Comparison of ENCODE assay signal across 32 cellular contexts in the genomic region with DNA sequence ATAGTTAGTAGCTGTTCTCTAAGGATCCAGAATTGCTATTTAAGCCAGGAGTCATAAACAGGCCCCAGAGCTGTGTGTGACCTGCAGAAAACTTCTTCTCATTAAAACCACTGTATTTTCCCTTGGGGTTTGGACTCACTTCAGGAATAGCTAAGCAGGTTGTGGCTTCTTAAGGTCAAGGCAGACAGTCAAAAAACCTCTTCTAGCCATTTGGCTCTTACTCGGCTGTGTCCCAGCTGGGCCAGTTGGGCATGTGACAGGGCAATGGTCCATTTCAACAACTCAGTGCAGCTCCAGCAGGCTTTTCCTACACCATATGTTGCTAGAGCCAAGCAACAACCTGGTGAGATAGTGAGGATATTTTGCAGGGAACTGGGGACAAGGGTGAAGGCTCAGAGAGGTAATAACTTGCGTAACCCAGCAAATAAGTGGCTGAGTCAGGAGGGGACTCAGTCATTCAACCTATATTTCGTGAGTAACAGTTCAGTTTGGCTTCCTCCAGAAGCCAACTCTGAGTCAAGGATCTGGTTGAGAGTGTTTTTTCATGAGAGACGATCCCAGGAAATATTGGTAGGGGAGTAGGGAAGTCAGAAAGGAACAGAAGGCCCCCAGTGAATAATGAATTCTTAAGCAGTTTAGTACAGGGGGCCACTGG.
DNase-seq lines count a peak whose midpoint lies in the region; ATAC-seq and TF ChIP-seq lines count a peak whose summit lies in the region.
"Had no signal": no experiment of that assay in that cellular context is flagged by ENCODE, and none has a peak within 500 bp of the region (broad histone marks: within the 10 kb centered on the region; RNA-seq: fewer than 3 reads in every experiment).

No MANE protein-coding gene starts in this region.

- no peaks in the 10 kb centered on the region for H3K27me3 Mint-ChIP-seq in GM23338 (ENCODE audit: insufficient read depth, low read depth, poor library complexity)
- H3K27me3 Mint-ChIP-seq: activated CD4-positive, alpha-beta T cell treated with anti-CD3 and anti-CD28 coated beads, Interleukin-2, amount 10 ng/mL, durations not matched to agents 24 days and 14 days; memory B cell; naive B cell had no signal

- H3K9me2 ChIP-seq in GM23338 (ENCODE audit: insufficient read depth): no peaks in the 10 kb centered on the region; the same call in 1 of the 2 replicates

- H3K9me3 ChIP-seq in gastrocnemius medialis: no peaks in the 10 kb centered on the region
- H3K9me3 ChIP-seq: body of pancreas, colonic mucosa had no signal

- DNase-seq in HT1080 (ENCODE audit: low read depth): peak; percentile 2
- DNase-seq in anterior cingulate cortex (lab: John Stamatoyannopoulos, UW): peak in 41 of 58 donors; percentile 1 to 58 (median 21)
- DNase-seq in epithelial cell of esophagus (ENCODE audit: low read depth): peak; percentile 10
- DNase-seq in putamen (ENCODE audit: low spot score): peak; percentile 39
- DNase-seq in left ventricle myocardium superior: no peak
- DNase-seq in GM23338 (ENCODE audit: low spot score): no peak
- DNase-seq in gastrocnemius medialis: no peak
- DNase-seq: activated CD4-positive, alpha-beta T cell treated with anti-CD3 and anti-CD28 coated beads, Interleukin-2, amount 10 ng/mL, durations not matched to agents 24 days and 14 days; activated naive CD4-positive, alpha-beta T cell treated with anti-CD3 and anti-CD28 coated beads, Interleukin-2, amount 50 U/mL, for 16 hours; activated T-cell treated with anti-CD3 and anti-CD28 coated beads, Interleukin-2, amount 50 U/mL, for 72 hours; Calu3; colonic mucosa; EL; endodermal cell; kidney glomerular epithelial cell; naive B cell; NCI-H1105; NCI-H2029 treated with DMSO at 0.1 percent for 48 hours; NCI-H226; occipital lobe; right cardiac atrium; stimulated activated CD4-positive, alpha-beta T cell treated with anti-CD3 and anti-CD28 coated beads, Interleukin-12 subunit alpha, Interleukin-12 subunit beta, amount 100 ng/mL, for 4 hours; stimulated activated CD4-positive, alpha-beta T cell treated with anti-CD3 and anti-CD28 coated beads, Interleukin-4, amount 100 ng/mL, for 24 hours; stimulated activated naive CD4-positive, alpha-beta T cell; uterus; WERI-Rb-1 had no signal

- no peak for TF ChIP-seq CTCF in epithelial cell of esophagus (IDR thresholded peaks at IDR 0.05; ENCODE audit: insufficient read depth, low read depth, low read length, missing control alignments)
- no peak for TF ChIP-seq CTCF in GM23338 (conservative IDR thresholded peaks at IDR 0.05; ENCODE audit: low read depth in 2 of 2)
- no peak for TF ChIP-seq CTCF in gastrocnemius medialis (IDR thresholded peaks at IDR 0.05 in 4 of 5, conservative IDR thresholded peaks at IDR 0.05 in 1 of 5)

- H3K36me3 Mint-ChIP-seq in GM23338 (ENCODE audit: low read depth): no peaks in the 10 kb centered on the region
- H3K36me3 Mint-ChIP-seq: CD14-positive monocyte, memory B cell, naive B cell had no signal

- H3K4me3 ChIP-seq in epithelial cell of esophagus (ENCODE audit: low read length): no peak overlapping the region
- H3K4me3 ChIP-seq in GM23338: no peak overlapping the region
- no peak overlapping the region for H3K4me3 ChIP-seq in gastrocnemius medialis
- H3K4me3 ChIP-seq: body of pancreas, colonic mucosa, thoracic aorta, uterus had no signal

- H3K27me3 ChIP-seq in GM23338 (ENCODE audit: insufficient read depth) (no peaks in the 10 kb centered on the region), gastrocnemius medialis (no peaks in the 10 kb centered on the region)
- H3K27me3 ChIP-seq: body of pancreas, colonic mucosa, uterus had no signal

- H4K20me1 ChIP-seq in GM23338 (replicated peaks; ENCODE audit: insufficient read depth): no peaks in the 10 kb centered on the region

- no peaks in the 10 kb centered on the region for H3F3A ChIP-seq in GM23338 (replicated peaks; ENCODE audit: low read depth)

- 0 out of 2 replicates have a peak, but pooled peaks cover 10% of the 10 kb centered on the region for H3K4me1 ChIP-seq in GM23338 (ENCODE audit: insufficient read depth)
- no peaks in the 10 kb centered on the region for H3K4me1 ChIP-seq in gastrocnemius medialis
- H3K4me1 ChIP-seq: colonic mucosa, uterus had no signal

- ATAC-seq in left ventricle myocardium superior (no peak), GM23338 (no peak), gastrocnemius medialis (no peak)
- ATAC-seq: activated T-cell treated with anti-CD3 and anti-CD28 coated beads, Interleukin-2, amount 50 U/mL, for 72 hours; body of pancreas; HCT116; right cardiac atrium had no signal

- no peaks in the 10 kb centered on the region for H3K36me3 ChIP-seq in GM23338 (ENCODE audit: insufficient read depth)
- H3K36me3 ChIP-seq in gastrocnemius medialis: no peaks in the 10 kb centered on the region
- H3K36me3 ChIP-seq: colonic mucosa, thoracic aorta, WERI-Rb-1 had no signal

- H3K9me3 Mint-ChIP-seq in GM23338: no peaks in the 10 kb centered on the region; the same call in 2 of the 3 replicates
- H3K9me3 Mint-ChIP-seq: activated CD4-positive, alpha-beta T cell treated with anti-CD3 and anti-CD28 coated beads, Interleukin-2, amount 10 ng/mL, durations not matched to agents 24 days and 14 days had no signal

- in situ Hi-C loops in gastrocnemius medialis (cut with MboI; ENCODE audit: low sequenced_read_pairs in 4 of 4): no loop called here

- H3K27ac ChIP-seq in GM23338 (ENCODE audit: low read depth) (no peak overlapping the region), gastrocnemius medialis (no peak overlapping the region)
- H3K27ac ChIP-seq: body of pancreas, colonic mucosa, HL-60, thoracic aorta, uterus, WERI-Rb-1 had no signal

- no peak overlapping the region for H3K27ac Mint-ChIP-seq in GM23338
- H3K27ac Mint-ChIP-seq: activated CD4-positive, alpha-beta T cell treated with anti-CD3 and anti-CD28 coated beads, Interleukin-2, amount 10 ng/mL, durations not matched to agents 24 days and 14 days; activated T-cell treated with anti-CD3 and anti-CD28 coated beads, Interleukin-2, amount 50 U/mL, for 72 hours; endodermal cell; memory B cell; naive B cell had no signal

- TF ChIP-seq POLR2A in gastrocnemius medialis (IDR thresholded peaks at IDR 0.05): no peak

- H3K79me2 ChIP-seq in GM23338 (replicated peaks; ENCODE audit: insufficient read depth): no peaks in the 10 kb centered on the region

- H2AFZ ChIP-seq in GM23338: no peak overlapping the region

- H3K4me2 ChIP-seq in GM23338: no peak overlapping the region

- H3K4me3 Mint-ChIP-seq in GM23338: no peak overlapping the region
- H3K4me3 Mint-ChIP-seq: activated CD4-positive, alpha-beta T cell treated with anti-CD3 and anti-CD28 coated beads, Interleukin-2, amount 10 ng/mL, durations not matched to agents 24 days and 14 days; activated T-cell treated with anti-CD3 and anti-CD28 coated beads, Interleukin-2, amount 50 U/mL, for 72 hours; CD14-positive monocyte; endodermal cell; memory B cell; naive B cell had no signal

- intact Hi-C loops in left ventricle myocardium superior (cut with micrococcal nuclease) (no loop called here), gastrocnemius medialis (cut with DNase I; ENCODE audit: low total_unique reads) (no loop called here)

- H3K4me1 Mint-ChIP-seq in GM23338: peaks cover 7% of the 10 kb centered on the region; the same call in 2 of the 3 replicates
- H3K4me1 Mint-ChIP-seq: activated CD4-positive, alpha-beta T cell treated with anti-CD3 and anti-CD28 coated beads, Interleukin-2, amount 10 ng/mL, durations not matched to agents 24 days and 14 days; CD14-positive monocyte; memory B cell; naive B cell had no signal

TF ChIP-seq in GM23338, 12 proteins besides CTCF, POLR2A, EP300 and RAD21 (continues in another document):
- TF ChIP-seq ZNF331 (CRISPR knock-in tag; IDR thresholded peaks at IDR 0.05; ENCODE audit: low read depth) (no peak), POLR2AphosphoS5 (IDR thresholded peaks at IDR 0.05; ENCODE audit: low read depth) (no peak), ZNF114 (CRISPR knock-in tag; IDR thresholded peaks at IDR 0.05) (no peak)

Comparison
In these comparisons a context has a peak if more than half of its experiments do, and no peak if none do; other contexts are left out.
1. DNase-seq: peak in HT1080 (single experiment), anterior cingulate cortex (41 of 58), epithelial cell of esophagus (single experiment) and putamen (single experiment); none in left ventricle myocardium superior (single experiment), GM23338 (single experiment) and gastrocnemius medialis (0 of 2).